Comparison of ENCODE assay signal across 7 cellular contexts in genomic region chr7:148962823-148963582, GRCh38.
DNase-seq lines count a peak whose midpoint lies in the region; ATAC-seq and TF ChIP-seq lines count a peak whose summit lies in the region.

No MANE protein-coding gene starts in this region.

- peak; percentile 72 for TF ChIP-seq CTCF in GM12874 (IDR thresholded peaks at IDR 0.05; ENCODE audit: insufficient read depth, low read depth, low read length)

- peak; percentile 58 for ATAC-seq in HG02610 (IDR thresholded peaks at IDR 0.05; ENCODE audit: unreplicated experiment)

- H3K4me3 ChIP-seq in iPS-18c (ENCODE audit: insufficient read depth, low read depth, low read length) (peak overlapping the region; percentile 40; the same call in 1 of the 2 replicates), skeletal muscle cell (ENCODE audit: low read depth, low read length) (peak overlapping the region; percentile 59)

- H3K9me3 ChIP-seq in iPS-18c (ENCODE audit: control insufficient read depth, insufficient read depth, low read length) = no peaks in the 10 kb centered on the region

- DNase-seq in NCI-H1417 (lab: John Stamatoyannopoulos, UW) (peak; percentile 75 to 98 (median 80)), T-helper 9 cell (peak; percentile 28), brain pericyte (ENCODE audit: low read depth, low spot score) (peak; percentile 54), skeletal muscle cell (ENCODE audit: low read depth) (no peak)
